ENCODE assay signal across 8 cellular contexts in genomic region chr10:71888248-71888622, GRCh38. TPM values are rescaled to one million over a fixed set of nuclear protein-coding genes. Genes with fewer than 3 reads are reported as not detected.
DNase-seq lines count a peak whose midpoint lies in the region; ATAC-seq and TF ChIP-seq lines count a peak whose summit lies in the region.

No MANE protein-coding gene starts in this region.

- no peak overlapping the region for H3K27ac Mint-ChIP-seq in T-cell

- no peak for DNase-seq in GM12864 (ENCODE audit: low read depth)
- no peak for DNase-seq in T-cell
- no peak for DNase-seq in fibroblast of mammary gland (ENCODE audit: low read depth)
- DNase-seq in gastrocnemius medialis = no peak
- no peak for DNase-seq in NCI-H1417 treated with DMSO at 0.1 percent for 48 hours (lab: John Stamatoyannopoulos, UW)
- DNase-seq in stimulated activated naive CD4-positive, alpha-beta T cell treated with Interleukin-2 at 50 U/mL for 16 hours (lab: John Stamatoyannopoulos, UW) = no peak
- DNase-seq in NCI-H526 treated with DMSO at 0.1 percent for 48 hours (lab: John Stamatoyannopoulos, UW) = no peak
- no peak for DNase-seq in GF-D8 (lab: John Stamatoyannopoulos, UW)

- intact Hi-C loops in gastrocnemius medialis (cut with DNase I; ENCODE audit: low total_unique reads) = loop anchor here (2.0 to 5.0 kb wide), 3 partner anchors 37 to 511 kb away; partner anchors contain the start of gene PSAP

- CTCF ChIA-PET in T-cell (lab: Charles Lee) = no interaction called here

- H3K4me3 ChIP-seq in GM12864 (ENCODE audit: low read depth, low read length) (peak overlapping the region; percentile 56), fibroblast of mammary gland (ENCODE audit: control insufficient read depth, low read depth, low read length) (peak overlapping the region; percentile 58), gastrocnemius medialis (peak overlapping the region; percentile 57 to 80 (median 68))

- peak overlapping the region; percentile 58 to 86 (median 79) for H3K27ac ChIP-seq in gastrocnemius medialis

- H3K9me3 ChIP-seq in gastrocnemius medialis = no peaks in the 10 kb centered on the region

- in situ Hi-C loops in gastrocnemius medialis (cut with MboI; ENCODE audit: low sequenced_read_pairs in 4 of 4) = loop anchor here in 1 of 4 donors (5.0 kb wide), 1 partner anchor 46 kb away; no protein-coding TSS in a partner anchor

- H3K9me3 Mint-ChIP-seq in T-cell = no peaks in the 10 kb centered on the region

- H3K27me3 Mint-ChIP-seq in T-cell = peaks cover 0 to 13% of the 10 kb centered on the region in 2 donors

- H3K36me3 Mint-ChIP-seq in T-cell = no peaks in the 10 kb centered on the region

- no peak for TF ChIP-seq POLR2A in gastrocnemius medialis (IDR thresholded peaks at IDR 0.05)

- TF ChIP-seq CTCF in GM12864 (IDR thresholded peaks at IDR 0.05; ENCODE audit: low read depth, low read length, missing control alignments) = no peak
- TF ChIP-seq CTCF in fibroblast of mammary gland (conservative IDR thresholded peaks at IDR 0.05; ENCODE audit: control insufficient read depth, insufficient read depth, low read depth, low read length) = no peak
- no peak for TF ChIP-seq CTCF in gastrocnemius medialis (IDR thresholded peaks at IDR 0.05 in 4 of 5, conservative IDR thresholded peaks at IDR 0.05 in 1 of 5)

- H3K27me3 ChIP-seq in gastrocnemius medialis = no peaks in the 10 kb centered on the region

- no peaks in the 10 kb centered on the region for H3K36me3 ChIP-seq in gastrocnemius medialis

- H3K4me1 ChIP-seq in gastrocnemius medialis = peaks cover 17 to 21% of the 10 kb centered on the region in 2 donors

- peaks cover 14 to 23% (median 15%) of the 10 kb centered on the region in 3 donors for H3K4me1 Mint-ChIP-seq in T-cell

- ATAC-seq in T-cell (replicated peaks in 1 of 4) (no peak), gastrocnemius medialis (no peak)

- POLR2A ChIA-PET in T-cell (lab: Charles Lee) = no interaction called here

- H3K4me3 Mint-ChIP-seq in T-cell = peak overlapping the region; percentile 78 to 84 (median 81)

RNA-seq across cellular contexts. Expression of gene PSAP, which starts 37.2 kb away (rescaled TPM):
- total RNA-seq in T-cell (100 to 1,000 TPM; 155 to 208 (median 190) TPM), gastrocnemius medialis (1,000 to 10,000 TPM in 3 of 4 donors, 100 to 1,000 TPM in 1; 833 to 1,730 (median 1,179) TPM)
